In genomic region chr12:86985298-86985697, GRCh38 we compare ENCODE assay signal across 26 cellular contexts.
"Had no signal": no experiment of that assay in that cellular context is flagged by ENCODE, and none has a peak within 500 bp of the region (broad histone marks: within the 10 kb centered on the region; RNA-seq: fewer than 3 reads in every experiment).

No MANE protein-coding gene starts in this region.

- ATAC-seq: effector memory CD8-positive, alpha-beta T cell; esophagus mucosa; foreskin keratinocyte; gastrocnemius medialis; gastroesophageal sphincter; heart left ventricle; heart right ventricle had no signal

- H3K4me3 ChIP-seq: colonic mucosa, coronary artery, dorsolateral prefrontal cortex, esophagus muscularis mucosa, esophagus squamous epithelium, gastrocnemius medialis, gastroesophageal sphincter, heart left ventricle, heart right ventricle had no signal

- DNase-seq: colonic mucosa; cortex of kidney; dermis blood vessel endothelial cell; dorsolateral prefrontal cortex; effector CD4-positive, alpha-beta T cell; effector CD8-positive, alpha-beta T cell; effector memory CD4-positive, alpha-beta T cell; effector memory CD8-positive, alpha-beta T cell; endodermal cell; erythroblast; esophagus squamous epithelium; foreskin fibroblast; foreskin keratinocyte; foreskin melanocyte; gastrocnemius medialis; glutamatergic neuron; head of caudate nucleus; heart left ventricle; heart right ventricle had no signal

- H3K4me1 ChIP-seq: colonic mucosa, esophagus muscularis mucosa, esophagus squamous epithelium, foreskin keratinocyte, gastrocnemius medialis, gastroesophageal sphincter, heart left ventricle, heart right ventricle had no signal

- H3K27me3 ChIP-seq: colonic mucosa, dorsolateral prefrontal cortex, esophagus muscularis mucosa, esophagus squamous epithelium, foreskin keratinocyte, gastrocnemius medialis, gastroesophageal sphincter, heart left ventricle, heart right ventricle had no signal

- H3K27ac ChIP-seq: colonic mucosa, coronary artery, dorsolateral prefrontal cortex, epithelial cell of prostate, esophagus muscularis mucosa, esophagus squamous epithelium, foreskin keratinocyte, gastrocnemius medialis, gastroesophageal sphincter, heart left ventricle, heart right ventricle had no signal

- H3K9me3 ChIP-seq: colonic mucosa, esophagus muscularis mucosa, esophagus squamous epithelium, gastrocnemius medialis, gastroesophageal sphincter, heart left ventricle, heart right ventricle had no signal

- H3K36me3 ChIP-seq: colonic mucosa, esophagus muscularis mucosa, esophagus squamous epithelium, gastrocnemius medialis, gastroesophageal sphincter, heart left ventricle, heart right ventricle had no signal

- FAIRE-seq: endometrium, endothelial cell of umbilical vein had no signal
